25 cellular contexts compared by ENCODE assay signal in genomic region chr2:42909966-42910365, GRCh38.
"Had no signal": no experiment of that assay in that cellular context is flagged by ENCODE, and none has a peak within 500 bp of the region (broad histone marks: within the 10 kb centered on the region; RNA-seq: fewer than 3 reads in every experiment).

No MANE protein-coding gene starts in this region.

- H3K36me3 Mint-ChIP-seq: activated naive CD4-positive, alpha-beta T cell treated with anti-CD3 and anti-CD28 coated beads, Interleukin-2, amount 50 U/mL, for 24 hours; mesothelial cell of epicardium; naive thymus-derived CD4-positive, alpha-beta T cell; neural progenitor cell had no signal

- H3K4me3 ChIP-seq: neural progenitor cell, spleen, upper lobe of left lung, vagina had no signal

- H3K4me2 ChIP-seq: neural progenitor cell had no signal

- H3K27ac Mint-ChIP-seq: activated naive CD4-positive, alpha-beta T cell treated with anti-CD3 and anti-CD28 coated beads, Interleukin-2, amount 50 U/mL, for 24 hours; activated naive CD8-positive, alpha-beta T cell treated with anti-CD3 and anti-CD28 coated beads, Interleukin-2, amount 50 U/mL, for 24 hours; activated T-helper 1 cell treated with anti-CD3 and anti-CD28 coated beads, Interleukin-12 subunit alpha, Interleukin-12 subunit beta, Interleukin-2, Interleukin-4 antibody, amounts not matched to agents 30 ng/mL and 10 ng/mL and 1 ng/mL, durations not matched to agents 14 hours and 24 hours and 36 hours; mesothelial cell of epicardium; naive thymus-derived CD4-positive, alpha-beta T cell; neural progenitor cell; T-helper 1 cell treated with Interleukin-12 subunit alpha and Interleukin-12 subunit beta and Interleukin-4 antibody, amounts not matched to agents 30 μg/mL and 1 μg/mL, for 36 hours had no signal

- H3K27ac ChIP-seq: epithelial cell of prostate, neural progenitor cell, spleen, upper lobe of left lung, VCaP had no signal

- H2AFZ ChIP-seq: neural progenitor cell had no signal

- DNase-seq: activated CD4-positive, alpha-beta T cell treated with anti-CD3 and anti-CD28 coated beads for 48 hours; activated CD4-positive, alpha-beta T cell treated with anti-CD3 and anti-CD28 coated beads, Interleukin-2, amount 50 U/mL, for 48 hours; activated CD8-positive, alpha-beta memory T cell treated with anti-CD3 and anti-CD28 coated beads, Interleukin-2, amount 50 U/mL, for 4 hours; activated gamma-delta T cell treated with Interleukin-2 at 50 U/mL for 16 hours; activated naive CD8-positive, alpha-beta T cell treated with anti-CD3 and anti-CD28 coated beads, Interleukin-2, amount 50 U/mL, for 24 hours; activated T-cell treated with anti-CD3 and anti-CD28 coated beads, Interleukin-2, amount 50 U/mL, for 1 hour; effector CD8-positive, alpha-beta T cell; glutamatergic neuron; left cardiac atrium; left ventricle myocardium superior; naive thymus-derived CD4-positive, alpha-beta T cell; spleen; stimulated activated naive CD4-positive, alpha-beta T cell treated with Interleukin-2 at 50 U/mL for 16 hours; SW 1271; T-helper 9 cell; upper lobe of left lung had no signal

- H3K9me3 ChIP-seq: spleen, upper lobe of left lung, vagina had no signal

- H3K27me3 ChIP-seq: neural progenitor cell, vagina had no signal

- H3K36me3 ChIP-seq: neural progenitor cell, spleen, upper lobe of left lung, vagina had no signal

- H3K9me3 Mint-ChIP-seq: activated naive CD4-positive, alpha-beta T cell treated with anti-CD3 and anti-CD28 coated beads, Interleukin-2, amount 50 U/mL, for 24 hours; activated naive CD8-positive, alpha-beta T cell treated with anti-CD3 and anti-CD28 coated beads, Interleukin-2, amount 50 U/mL, for 24 hours; activated T-helper 1 cell treated with anti-CD3 and anti-CD28 coated beads, Interleukin-12 subunit alpha, Interleukin-12 subunit beta, Interleukin-2, Interleukin-4 antibody, amounts not matched to agents 30 ng/mL and 10 ng/mL and 1 ng/mL, durations not matched to agents 14 hours and 24 hours and 36 hours; mesothelial cell of epicardium; naive thymus-derived CD4-positive, alpha-beta T cell; neural progenitor cell; T-helper 1 cell treated with Interleukin-12 subunit alpha and Interleukin-12 subunit beta and Interleukin-4 antibody, amounts not matched to agents 30 μg/mL and 1 μg/mL, for 36 hours had no signal

- H3K4me3 Mint-ChIP-seq: activated naive CD4-positive, alpha-beta T cell treated with anti-CD3 and anti-CD28 coated beads, Interleukin-2, amount 50 U/mL, for 24 hours; activated naive CD8-positive, alpha-beta T cell treated with anti-CD3 and anti-CD28 coated beads, Interleukin-2, amount 50 U/mL, for 24 hours; activated T-helper 1 cell treated with anti-CD3 and anti-CD28 coated beads, Interleukin-12 subunit alpha, Interleukin-12 subunit beta, Interleukin-2, Interleukin-4 antibody, amounts not matched to agents 30 ng/mL and 10 ng/mL and 1 ng/mL, durations not matched to agents 14 hours and 24 hours and 36 hours; mesothelial cell of epicardium; naive thymus-derived CD4-positive, alpha-beta T cell; neural progenitor cell; T-helper 1 cell treated with Interleukin-12 subunit alpha and Interleukin-12 subunit beta and Interleukin-4 antibody, amounts not matched to agents 30 μg/mL and 1 μg/mL, for 36 hours had no signal

- ATAC-seq: activated CD4-positive, CD25-positive, alpha-beta regulatory T cell treated with anti-CD3 and anti-CD28 coated beads, Interleukin-2, amount 50 U/mL, for 24 hours; activated naive CD8-positive, alpha-beta T cell treated with anti-CD3 and anti-CD28 coated beads, Interleukin-2, amount 50 U/mL, for 24 hours; left cardiac atrium; naive thymus-derived CD4-positive, alpha-beta T cell had no signal
